In the genomic region with DNA sequence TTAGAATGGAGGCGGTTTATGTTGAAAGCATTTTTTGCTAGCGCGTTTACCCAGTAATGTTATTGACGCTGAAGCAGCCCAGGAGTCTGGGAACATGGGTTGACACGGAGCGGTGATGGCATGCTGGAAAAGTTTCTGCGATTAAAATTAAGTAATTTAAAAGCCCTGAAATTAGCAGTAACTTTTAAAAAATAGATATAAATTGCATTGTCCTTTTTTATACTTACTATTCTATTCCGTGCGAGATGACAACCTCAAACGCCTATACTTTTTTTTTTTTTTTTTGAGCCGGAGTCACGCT, we compare ENCODE assay signal across 8 cellular contexts. TPM values are rescaled to one million over a fixed set of nuclear protein-coding genes. Genes with fewer than 3 reads are reported as not detected.
DNase-seq lines count a peak whose midpoint lies in the region; ATAC-seq, FAIRE-seq and TF ChIP-seq lines count a peak whose summit lies in the region.

No MANE protein-coding gene starts in this region.

- H3K4me1 ChIP-seq in CD8-positive, alpha-beta memory T cell (ENCODE audit: insufficient read depth, low read length), result peaks cover 16% of the 10 kb centered on the region
- peaks cover 12% of the 10 kb centered on the region for H3K4me1 ChIP-seq in PC-9 (replicated peaks; ENCODE audit: insufficient read depth)
- H3K4me1 ChIP-seq in pancreas, result peaks cover 5 to 14% (median 6%) of the 10 kb centered on the region in 3 donors

- peak in 1 of 4 donors; percentile 5 for ATAC-seq in pancreas

- H3K9me3 ChIP-seq in CD8-positive, alpha-beta memory T cell (ENCODE audit: low read length), result no peaks in the 10 kb centered on the region
- peaks cover 4% of the 10 kb centered on the region; the same call in 1 of the 2 replicates for H3K9me3 ChIP-seq in PC-9 (ENCODE audit: insufficient read depth, low read depth)
- no peaks in the 10 kb centered on the region for H3K9me3 ChIP-seq in pancreas

- intact Hi-C loops in PC-9 (cut with micrococcal nuclease; ENCODE audit: unreplicated experiment) (loop anchor here (1.0 kb wide), 2 partner anchors 93 to 111 kb away; no protein-coding TSS in a partner anchor), pancreas (cut with DNase I) (no loop called here)

- WGBS in pancreas, 2 donors, result 4% methylated on average over 12 of the region's 12 CpGs

- H3K4me2 ChIP-seq in PC-9, result peak overlapping the region; percentile 99

- no peak for FAIRE-seq in pancreas (lab: Jason Lieb, UNC)

- H3K27ac Mint-ChIP-seq in CD8-positive, alpha-beta memory T cell, result peak overlapping the region; percentile 86 to 99 (median 96)

- peaks cover 20% of the 10 kb centered on the region for H4K20me1 ChIP-seq in PC-9 (ENCODE audit: insufficient read depth)

- H3K36me3 Mint-ChIP-seq in CD8-positive, alpha-beta memory T cell, result peaks cover 9 to 21% (median 11%) of the 10 kb centered on the region in 3 donors

- BruUV-seq in PC-9 (replicated peaks; lab: Mats Ljungman, UMichigan), result no TSS peak

- H3F3A ChIP-seq in PC-9 (ENCODE audit: insufficient read depth, low read depth), result peaks cover 8% of the 10 kb centered on the region; the same call in 1 of the 2 replicates

- peak overlapping the region; percentile 95 for H2AFZ ChIP-seq in PC-9

- H3K27me3 ChIP-seq in CD8-positive, alpha-beta memory T cell (ENCODE audit: insufficient read depth, low read length, poor library complexity, severe bottlenecking), result no peaks in the 10 kb centered on the region
- H3K27me3 ChIP-seq in PC-9 (ENCODE audit: insufficient read depth, low read depth), result no peaks in the 10 kb centered on the region
- H3K27me3 ChIP-seq in pancreas, result no peaks in the 10 kb centered on the region

- TF ChIP-seq CTCF in PC-9 (conservative IDR thresholded peaks at IDR 0.05), result no peak
- no peak for TF ChIP-seq CTCF in epithelial cell of proximal tubule (conservative IDR thresholded peaks at IDR 0.05; ENCODE audit: low read depth, low read length)
- TF ChIP-seq CTCF in pancreas (IDR thresholded peaks at IDR 0.05), result no peak

- CTCF ChIA-PET in CD8-positive, alpha-beta memory T cell (lab: Charles Lee), result no interaction called here
- CTCF ChIA-PET in PC-9 (lab: Charles Lee), result interaction anchor here (0.6 kb wide), 1 partner anchor 68 kb away, joined by 3 read pairs; no protein-coding TSS in a partner anchor

- H3K27ac ChIP-seq in CD8-positive, alpha-beta memory T cell (ENCODE audit: low read depth, low read length), result peak overlapping the region; percentile 96
- H3K27ac ChIP-seq in PC-9 (no peak overlapping the region), pancreas (peak overlapping the region in 3 of 4 donors; percentile 69 to 95 (median 77))

- POLR2A ChIA-PET in CD8-positive, alpha-beta memory T cell (lab: Charles Lee), result interaction anchor here (0.7 kb wide), 1 partner anchor 54 kb away, joined by 11 read pairs; no protein-coding TSS in a partner anchor
- POLR2A ChIA-PET in PC-9 (lab: Charles Lee; ENCODE audit: unreplicated experiment), result no interaction called here

- H3K4me3 Mint-ChIP-seq in CD8-positive, alpha-beta memory T cell, result peak overlapping the region; percentile 84 to 97 (median 92)

- peaks cover 8% of the 10 kb centered on the region for H3K36me3 ChIP-seq in CD8-positive, alpha-beta memory T cell (ENCODE audit: insufficient read depth, low read length)
- H3K36me3 ChIP-seq in PC-9 (ENCODE audit: low read depth), result peaks cover 12% of the 10 kb centered on the region
- H3K36me3 ChIP-seq in pancreas, result peaks cover 0 to 9% (median 4%) of the 10 kb centered on the region in 3 donors

- peaks cover 3 to 10% (median 9%) of the 10 kb centered on the region in 5 donors for H3K9me3 Mint-ChIP-seq in CD8-positive, alpha-beta memory T cell

- H3K79me2 ChIP-seq in PC-9 (ENCODE audit: low read depth), result peaks cover 39% of the 10 kb centered on the region

- no peaks in the 10 kb centered on the region for H3K9me2 ChIP-seq in PC-9 (ENCODE audit: insufficient read depth)

- peaks cover 31 to 42% (median 32%) of the 10 kb centered on the region in 3 donors for H3K4me1 Mint-ChIP-seq in CD8-positive, alpha-beta memory T cell

- H3K4me3 ChIP-seq in CD8-positive, alpha-beta memory T cell (ENCODE audit: low read length), result peak overlapping the region; percentile 90
- H3K4me3 ChIP-seq in PC-9 (peak overlapping the region; percentile 94), epithelial cell of proximal tubule (ENCODE audit: low read depth, low read length) (peak overlapping the region; percentile 99), pancreas (peak overlapping the region; percentile 24 to 84 (median 62))

- peaks cover 0 to under 1% of the 10 kb centered on the region in 2 donors for H3K27me3 Mint-ChIP-seq in CD8-positive, alpha-beta memory T cell

- no peak for DNase-seq in CD8-positive, alpha-beta memory T cell
- DNase-seq in PC-9 (no peak), epithelial cell of proximal tubule (ENCODE audit: low read depth) (no peak), pancreas (no peak), GM19240 (ENCODE audit: insufficient read length, low spot score) (no peak), T1000 (lab: John Stamatoyannopoulos, UW) (no peak), amniotic stem cell (lab: John Stamatoyannopoulos, UW) (no peak)
- no peak for DNase-seq in activated CD4-positive, CD25-positive, alpha-beta regulatory T cell (lab: John Stamatoyannopoulos, UW)

RNA-seq across cellular contexts. Expression of a gene that starts 0.6 kb away (rescaled TPM):
- total RNA-seq in CD8-positive, alpha-beta memory T cell, result 10 to 100 TPM; 20.9 to 22.3 TPM
- polyA plus RNA-seq in CD8-positive, alpha-beta memory T cell, result 23.8 TPM
- total RNA-seq in PC-9 (2021) (25.1 and 27.4 TPM in 2 replicates), epithelial cell of proximal tubule (5.5 and 9.6 TPM in 2 replicates), pancreas (10 to 100 TPM in 4 of 6 donors, 1 to 10 TPM in 2; 6.4 to 18.7 (median 12.5) TPM)
- polyA plus RNA-seq in pancreas, result 10 to 100 TPM; 14.6 to 21.4 TPM

RNA-seq across cellular contexts. Expression of a gene that starts 28.9 kb away (rescaled TPM):
- total RNA-seq in CD8-positive, alpha-beta memory T cell, result under 1 TPM; 0.22 to 0.66 TPM
- 1.4 TPM for polyA plus RNA-seq in CD8-positive, alpha-beta memory T cell
- 9.6 and 12.9 TPM in 2 replicates for total RNA-seq in PC-9 (2021)
- 2.2 and 3.1 TPM in 2 replicates for total RNA-seq in epithelial cell of proximal tubule
- 1 to 10 TPM; 1.9 to 7.9 (median 4.5) TPM for total RNA-seq in pancreas
- polyA plus RNA-seq in pancreas, result 1 to 10 TPM; 5.5 to 6.3 TPM

RNA-seq across cellular contexts. Expression of a gene that starts 55.0 kb away (rescaled TPM):
- 1 to 10 TPM; 8.0 to 9.5 TPM for total RNA-seq in CD8-positive, alpha-beta memory T cell
- polyA plus RNA-seq in CD8-positive, alpha-beta memory T cell, result 7.7 TPM
- total RNA-seq in PC-9 (2021), result 13.6 and 15.3 TPM in 2 replicates
- 4.3 and 8.8 TPM in 2 replicates for total RNA-seq in epithelial cell of proximal tubule
- 1 to 10 TPM; 4.0 to 8.6 (median 5.5) TPM for total RNA-seq in pancreas
- 1 to 10 TPM; 2.8 to 2.9 TPM for polyA plus RNA-seq in pancreas

RNA-seq across cellular contexts. Expression of a gene that starts 59.3 kb away (rescaled TPM):
- total RNA-seq in CD8-positive, alpha-beta memory T cell, result not detected
- not detected for polyA plus RNA-seq in CD8-positive, alpha-beta memory T cell
- total RNA-seq in PC-9 (2021), result 0.28 TPM in 1 of 2 replicates, not detected in the other
- total RNA-seq in epithelial cell of proximal tubule, result not detected in 2 replicates
- not detected for total RNA-seq in pancreas
- not detected for polyA plus RNA-seq in pancreas
